ENCODE assay signal across 8 cellular contexts in the genomic region with DNA sequence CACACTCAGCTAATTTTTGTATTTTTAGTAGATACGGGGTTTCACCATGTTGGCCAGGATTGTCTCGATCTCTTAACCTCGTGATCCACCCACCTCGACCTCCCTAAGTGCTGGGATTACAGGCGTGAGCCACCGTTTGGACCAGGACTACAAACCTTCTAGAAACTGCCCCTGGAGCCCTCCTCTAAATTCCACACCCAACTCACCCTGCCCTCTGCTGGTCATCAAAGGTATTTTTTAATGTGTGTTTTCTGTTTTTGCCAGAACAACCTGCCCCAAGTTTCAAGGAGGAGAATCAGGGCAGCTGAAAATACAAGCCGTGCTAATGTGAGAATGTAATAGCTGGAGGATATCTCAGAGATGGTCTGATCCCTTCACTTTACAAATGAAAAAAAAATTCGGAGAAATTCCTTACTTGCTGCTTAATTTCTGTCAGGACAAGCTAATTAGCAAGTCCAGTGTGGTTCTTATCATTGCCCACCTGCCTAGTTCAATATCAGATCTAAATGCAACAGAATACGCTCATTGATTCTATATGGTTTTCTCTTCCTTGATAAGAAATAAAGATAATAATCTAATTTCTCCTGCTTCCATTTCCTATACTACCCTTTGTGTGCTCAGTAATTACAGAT.
A peak's percentile ranks its signal among the peaks of the same experiment; 100 is the strongest.
DNase-seq lines count a peak whose midpoint lies in the region; ATAC-seq, FAIRE-seq and TF ChIP-seq lines count a peak whose summit lies in the region.

No MANE protein-coding gene starts in this region.

- H3K4me1 ChIP-seq in adipocyte (ENCODE audit: control insufficient read depth, insufficient read depth, low read length): peaks cover 3% of the 10 kb centered on the region

- no peaks in the 10 kb centered on the region for H3K9me3 ChIP-seq in adipocyte (ENCODE audit: control insufficient read depth, low read length)

- no peak overlapping the region for H3K4me3 ChIP-seq in adipocyte (ENCODE audit: low read length)

- no peaks in the 10 kb centered on the region for H3K36me3 Mint-ChIP-seq in stimulated activated effector memory CD8-positive, alpha-beta T cell treated with anti-CD3 and anti-CD28 coated beads, Interleukin-12 subunit alpha, Interleukin-12 subunit beta, amount 100 ng/mL, for 72 hours

- DNase-seq in DMS 273 (lab: John Stamatoyannopoulos, UW; ENCODE audit: unreplicated experiment) (peak; percentile 79), H54 (ENCODE audit: insufficient read length, low spot score) (peak; percentile 35), NCI-H748 (lab: John Stamatoyannopoulos, UW; ENCODE audit: unreplicated experiment) (peak; percentile 72), adipocyte (ENCODE audit: low read depth) (peak; percentile 77), inferior parietal cortex (ENCODE audit: extremely low spot score) (peak; percentile 74)
- peak; percentile 16 to 60 for DNase-seq in stimulated activated effector memory CD8-positive, alpha-beta T cell treated with anti-CD3 and anti-CD28 coated beads, Interleukin-12 subunit alpha, Interleukin-12 subunit beta, amount 100 ng/mL, for 72 hours (ENCODE audit: low spot score in 2 of 2)

- TF ChIP-seq POLR2A in H54 (IDR thresholded peaks at IDR 0.05; ENCODE audit: low read depth, low read length): no peak

- H3K9me3 Mint-ChIP-seq in stimulated activated effector memory CD8-positive, alpha-beta T cell treated with anti-CD3 and anti-CD28 coated beads, Interleukin-12 subunit alpha, Interleukin-12 subunit beta, amount 100 ng/mL, for 72 hours: no peaks in the 10 kb centered on the region

- no peak for ATAC-seq in stimulated activated effector memory CD8-positive, alpha-beta T cell treated with anti-CD3 and anti-CD28 coated beads, Interleukin-12 subunit alpha, Interleukin-12 subunit beta, amount 100 ng/mL, for 72 hours
- ATAC-seq in HG03439 (IDR thresholded peaks at IDR 0.05; ENCODE audit: unreplicated experiment) (no peak), GM21786 (IDR thresholded peaks at IDR 0.05; ENCODE audit: unreplicated experiment) (no peak)

- H3K9ac ChIP-seq in adipocyte (ENCODE audit: low read length): no peak overlapping the region

- no peak for FAIRE-seq in H54 (lab: Jason Lieb, UNC)

- H3K4me1 Mint-ChIP-seq in stimulated activated effector memory CD8-positive, alpha-beta T cell treated with anti-CD3 and anti-CD28 coated beads, Interleukin-12 subunit alpha, Interleukin-12 subunit beta, amount 100 ng/mL, for 72 hours: peaks cover 6% of the 10 kb centered on the region

- H3K27me3 ChIP-seq in adipocyte (replicated peaks; ENCODE audit: control insufficient read depth, insufficient read depth, low read length): peaks cover 57% of the 10 kb centered on the region

- H3K36me3 ChIP-seq in adipocyte (ENCODE audit: control insufficient read depth, insufficient read depth, low read length, severe bottlenecking): no peaks in the 10 kb centered on the region

- H3K27ac Mint-ChIP-seq in stimulated activated effector memory CD8-positive, alpha-beta T cell treated with anti-CD3 and anti-CD28 coated beads, Interleukin-12 subunit alpha, Interleukin-12 subunit beta, amount 100 ng/mL, for 72 hours: no peak overlapping the region

- H3K4me3 Mint-ChIP-seq in stimulated activated effector memory CD8-positive, alpha-beta T cell treated with anti-CD3 and anti-CD28 coated beads, Interleukin-12 subunit alpha, Interleukin-12 subunit beta, amount 100 ng/mL, for 72 hours: no peak overlapping the region
